In the genomic region with DNA sequence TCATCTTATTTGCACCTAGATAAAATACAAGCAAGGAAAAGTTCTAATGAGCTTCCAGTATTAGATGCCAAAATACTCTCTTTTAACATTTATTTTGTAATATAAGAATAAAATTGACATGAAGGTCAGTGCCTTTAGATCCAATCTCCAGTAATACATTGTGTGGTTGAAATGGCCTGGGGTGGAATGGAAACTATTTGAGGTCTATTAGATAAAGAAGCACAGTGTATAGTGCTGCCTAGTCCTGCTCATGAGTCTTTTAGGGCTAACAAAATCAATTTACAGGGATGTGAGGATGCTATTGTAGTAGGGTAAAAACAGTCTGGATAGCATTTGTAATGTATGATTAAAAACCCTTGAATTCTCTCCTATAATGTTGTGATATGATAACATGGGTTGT, we compare ENCODE assay signal across 19 cellular contexts.
"Had no signal": no experiment of that assay in that cellular context is flagged by ENCODE, and none has a peak within 500 bp of the region (broad histone marks: within the 10 kb centered on the region; RNA-seq: fewer than 3 reads in every experiment).

No MANE protein-coding gene starts in this region.

- FAIRE-seq: endothelial cell of umbilical vein, kidney had no signal

- H3K27me3 ChIP-seq: right lobe of liver, transverse colon had no signal

- ATAC-seq: stimulated activated memory B cell treated with anti-CD40 and anti-IgM and Interleukin-4, amounts not matched to agents 10 μg/mL and 1 μg/mL and 100 μg/mL, for 72 hours had no signal

- DNase-seq: effector CD4-positive, alpha-beta T cell; endodermal cell; immature natural killer cell; kidney; left cardiac atrium; left ventricle myocardium superior; mesenchymal stem cell; naive B cell; nephron progenitor cell; psoas muscle; retina; right lobe of liver; stimulated activated CD4-positive, alpha-beta T cell treated with anti-CD3 and anti-CD28 coated beads, Interleukin-4, amount 100 ng/mL, for 24 hours; transverse colon had no signal

- H3K36me3 ChIP-seq: right lobe of liver, thoracic aorta, transverse colon had no signal

- H3K27ac ChIP-seq: coronary artery, psoas muscle, right lobe of liver, thoracic aorta, transverse colon had no signal

- H3K4me3 ChIP-seq: coronary artery, lung, psoas muscle, right lobe of liver, thoracic aorta, transverse colon had no signal
